ENCODE assay signal across 33 cellular contexts in the genomic region with DNA sequence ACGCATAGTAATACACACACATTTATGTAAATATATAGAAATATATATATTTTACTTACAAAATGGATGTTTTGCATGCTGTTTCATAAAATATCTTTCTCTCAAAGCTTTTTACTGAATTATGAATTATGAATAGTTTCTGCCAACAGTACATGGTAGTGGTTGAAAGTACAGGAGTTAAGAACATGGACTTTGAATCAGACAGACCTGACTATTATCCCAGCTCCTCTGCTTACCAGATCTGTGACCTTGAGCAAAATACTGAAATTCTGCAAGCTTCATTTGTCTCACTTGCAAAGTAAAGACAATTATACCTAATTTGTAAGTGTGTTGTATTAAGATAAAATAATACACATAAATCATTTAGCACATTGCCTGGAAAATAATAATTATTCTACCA.
"Had no signal": no experiment of that assay in that cellular context is flagged by ENCODE, and none has a peak within 500 bp of the region (broad histone marks: within the 10 kb centered on the region; RNA-seq: fewer than 3 reads in every experiment).

No MANE protein-coding gene starts in this region.

- H3K27ac ChIP-seq: KMS-11 had no signal

- H3K9me3 ChIP-seq: MG63 had no signal

- H3K4me2 ChIP-seq: KMS-11 had no signal

- H3K9ac ChIP-seq: KMS-11 had no signal

- H3K36me3 ChIP-seq: MG63 had no signal

- H3K4me3 ChIP-seq: MG63 had no signal

- H3K27me3 ChIP-seq: MG63 had no signal

- DNase-seq: Karpas-422, Kasumi-1, MG63, MM.1S, MV-4-11, NCI-H1048, NCI-H1092, NCI-H1092 treated with DMSO at 0.1 percent for 48 hours, NCI-H1105, NCI-H1105 treated with DMSO at 0.1 percent for 48 hours, NCI-H1417 treated with DMSO at 0.1 percent for 48 hours, NCI-H1436, NCI-H1436 treated with DMSO at 0.1 percent for 48 hours, NCI-H146, NCI-H1694, NCI-H1694 treated with DMSO at 0.1 percent for 48 hours, NCI-H187, NCI-H187 treated with DMSO at 0.1 percent for 48 hours, NCI-H1930, NCI-H2029, NCI-H2029 treated with DMSO at 0.1 percent for 48 hours, NCI-H2081, NCI-H2081 treated with DMSO at 0.1 percent for 48 hours, NCI-H2107, NCI-H2171, NCI-H2171 treated with DMSO at 0.1 percent for 48 hours, NCI-H2227 treated with DMSO at 0.1 percent for 48 hours, NCI-H226, NCI-H345, NCI-H446, NCI-H446 treated with DMSO at 0.1 percent for 48 hours, NCI-H510A had no signal
